ENCODE assay signal across 17 cellular contexts in genomic region chr4:144350706-144351105, GRCh38.
DNase-seq lines count a peak whose midpoint lies in the region; ATAC-seq and TF ChIP-seq lines count a peak whose summit lies in the region.
"Had no signal": no experiment of that assay in that cellular context is flagged by ENCODE, and none has a peak within 500 bp of the region (broad histone marks: within the 10 kb centered on the region; RNA-seq: fewer than 3 reads in every experiment).

No MANE protein-coding gene starts in this region.

- H3K9ac ChIP-seq in fibroblast of lung (ENCODE audit: insufficient read depth, low read length), result no peak overlapping the region

- H2AFZ ChIP-seq in fibroblast of lung (ENCODE audit: low read length), result no peak overlapping the region

- TF ChIP-seq POLR2A in breast epithelium (IDR thresholded peaks at IDR 0.05) (no peak), adrenal gland (IDR thresholded peaks at IDR 0.05) (no peak)

- no peak overlapping the region for H3K4me2 ChIP-seq in fibroblast of lung (ENCODE audit: extremely low read depth, insufficient read depth, low read length)

- intact Hi-C loops in MCF 10A (cut with micrococcal nuclease), result no loop called here
- intact Hi-C loops in breast epithelium (cut with DNase I; ENCODE audit: low total_unique reads), result no loop called here
- intact Hi-C loops in adrenal gland (cut with DNase I), result no loop called here
- intact Hi-C loops in natural killer cell (cut with micrococcal nuclease), result no loop called here

- TF ChIP-seq CTCF in MCF 10A (IDR thresholded peaks at IDR 0.05; ENCODE audit: unreplicated experiment), result no peak
- TF ChIP-seq CTCF in breast epithelium (IDR thresholded peaks at IDR 0.05), result no peak
- TF ChIP-seq CTCF in fibroblast of lung (conservative IDR thresholded peaks at IDR 0.05 in 1 of 2, IDR thresholded peaks at IDR 0.05 in 1 of 2; ENCODE audit: low read depth in 1 of 2, low read length in 2 of 2), result no peak
- TF ChIP-seq CTCF in adrenal gland (IDR thresholded peaks at IDR 0.05), result no peak
- no peak for TF ChIP-seq CTCF in natural killer cell (IDR thresholded peaks at IDR 0.05)

- H3K79me2 ChIP-seq in fibroblast of lung (ENCODE audit: control insufficient read depth, insufficient read depth, low read length), result no peaks in the 10 kb centered on the region

- no peaks in the 10 kb centered on the region for H3K9me3 ChIP-seq in breast epithelium
- no peaks in the 10 kb centered on the region for H3K9me3 ChIP-seq in fibroblast of lung (ENCODE audit: control insufficient read depth, insufficient read depth, low read depth, low read length)
- no peaks in the 10 kb centered on the region for H3K9me3 ChIP-seq in adrenal gland (replicated peaks in 1 of 3)

- H3K4me3 ChIP-seq in breast epithelium (no peak overlapping the region), fibroblast of lung (replicated peaks in 1 of 4; ENCODE audit: control extremely low read depth in 1 of 4, insufficient read depth in 1 of 4, low read depth in 3 of 4, low read length in 4 of 4) (no peak overlapping the region), adrenal gland (no peak overlapping the region)
- H3K4me3 ChIP-seq: GM12878 had no signal

- CTCF ChIA-PET in MCF 10A (lab: Yijun Ruan, JAX), result no interaction called here

- no TSS peak for BruUV-seq in MCF 10A (replicated peaks; lab: Mats Ljungman, UMichigan)

- no peaks in the 10 kb centered on the region for H3K36me3 ChIP-seq in breast epithelium
- no peaks in the 10 kb centered on the region for H3K36me3 ChIP-seq in fibroblast of lung (ENCODE audit: control insufficient read depth, insufficient read depth, low read length)
- no peaks in the 10 kb centered on the region for H3K36me3 ChIP-seq in adrenal gland (replicated peaks in 1 of 2)

- POLR2A ChIA-PET in MCF 10A (lab: Yijun Ruan, JAX), result interaction anchor here (0.7 kb wide), 1 partner anchor 50 kb away, joined by 4 read pairs; no protein-coding TSS in a partner anchor

- H3K27me3 ChIP-seq in breast epithelium (no peaks in the 10 kb centered on the region), fibroblast of lung (ENCODE audit: control insufficient read depth, insufficient read depth, low read length) (no peaks in the 10 kb centered on the region), adrenal gland (no peaks in the 10 kb centered on the region)

- H3K4me1 Mint-ChIP-seq in MCF 10A (ENCODE audit: insufficient read depth, unreplicated experiment) (peaks cover under 1% of the 10 kb centered on the region), natural killer cell (no peaks in the 10 kb centered on the region)
- H3K4me1 Mint-ChIP-seq: IgD-negative memory B cell had no signal

- H3K36me3 Mint-ChIP-seq in MCF 10A (ENCODE audit: insufficient read depth, unreplicated experiment), result no peaks in the 10 kb centered on the region
- no peaks in the 10 kb centered on the region for H3K36me3 Mint-ChIP-seq in natural killer cell
- H3K36me3 Mint-ChIP-seq: IgD-negative memory B cell had no signal

- H3K27me3 Mint-ChIP-seq in MCF 10A (ENCODE audit: insufficient read depth, unreplicated experiment) (no peaks in the 10 kb centered on the region), natural killer cell (ENCODE audit: low read depth in 2 of 2) (peaks cover 0 to 7% of the 10 kb centered on the region in 2 donors)

- no peak for ATAC-seq in natural killer cell
- ATAC-seq in GM19035 (IDR thresholded peaks at IDR 0.05; ENCODE audit: unreplicated experiment), result no peak
- ATAC-seq: GM12878 had no signal

- peak; percentile 35 for DNase-seq in MCF 10A (ENCODE audit: unreplicated experiment)
- DNase-seq in breast epithelium (ENCODE audit: low spot score in 2 of 2), result no peak
- DNase-seq in astrocyte of the hippocampus (ENCODE audit: low read depth, low spot score), result peak; percentile 24
- peak; percentile 8 to 78 for DNase-seq in fibroblast of lung (ENCODE audit: low read depth in 2 of 2)
- DNase-seq in activated CD4-positive, CD25-positive, alpha-beta regulatory T cell treated with anti-CD3 and anti-CD28 coated beads, Interleukin-2, amount 50 U/mL, for 72 hours, result no peak
- DNase-seq in adrenal gland, result no peak
- no peak for DNase-seq in natural killer cell
- DNase-seq: 8988T, H9, NCI-H1105 treated with DMSO at 0.1 percent for 48 hours, NCI-H187 treated with DMSO at 0.1 percent for 48 hours, NCI-H524, SHP77 had no signal

- H3K4me3 Mint-ChIP-seq in MCF 10A (ENCODE audit: unreplicated experiment) (no peak overlapping the region), natural killer cell (no peak overlapping the region)
- H3K4me3 Mint-ChIP-seq: H9, IgD-negative memory B cell had no signal

- 73 to 86% (median 80%) methylated on average over 2 of the region's 2 CpGs for WGBS in adrenal gland, 4 donors

- H4K20me1 ChIP-seq in fibroblast of lung (ENCODE audit: control insufficient read depth, extremely low read depth, insufficient read depth, low read length), result no peaks in the 10 kb centered on the region

- no peak overlapping the region for H3K27ac ChIP-seq in breast epithelium
- no peak overlapping the region for H3K27ac ChIP-seq in fibroblast of lung (ENCODE audit: insufficient read depth, low read length)
- no peak overlapping the region for H3K27ac ChIP-seq in adrenal gland
- H3K27ac ChIP-seq: C4-2B had no signal

- H3K27ac Mint-ChIP-seq in MCF 10A (ENCODE audit: low read depth, unreplicated experiment) (no peak overlapping the region), natural killer cell (no peak overlapping the region)
- H3K27ac Mint-ChIP-seq: H9, IgD-negative memory B cell had no signal

- no peaks in the 10 kb centered on the region for H3K9me3 Mint-ChIP-seq in MCF 10A (ENCODE audit: unreplicated experiment)
- H3K9me3 Mint-ChIP-seq in natural killer cell, result no peaks in the 10 kb centered on the region
- H3K9me3 Mint-ChIP-seq: H9, IgD-negative memory B cell had no signal

- H3K4me1 ChIP-seq in breast epithelium (no peaks in the 10 kb centered on the region), fibroblast of lung (ENCODE audit: control insufficient read depth, extremely low read depth, insufficient read depth, low read length) (no peaks in the 10 kb centered on the region), adrenal gland (replicated peaks in 1 of 2) (no peaks in the 10 kb centered on the region)

Comparison
In these comparisons a context has a peak if more than half of its experiments do, and no peak if none do; other contexts are left out.
1. DNase-seq: peak in MCF 10A (single experiment), astrocyte of the hippocampus (single experiment) and fibroblast of lung (2 of 2); none in breast epithelium (0 of 2), activated CD4-positive, CD25-positive, alpha-beta regulatory T cell treated with anti-CD3 and anti-CD28 coated beads, Interleukin-2, amount 50 U/mL, for 72 hours (single experiment), adrenal gland (0 of 7) and natural killer cell (single experiment).